Comparison of ENCODE assay signal across 1 cellular context in the genomic region with DNA sequence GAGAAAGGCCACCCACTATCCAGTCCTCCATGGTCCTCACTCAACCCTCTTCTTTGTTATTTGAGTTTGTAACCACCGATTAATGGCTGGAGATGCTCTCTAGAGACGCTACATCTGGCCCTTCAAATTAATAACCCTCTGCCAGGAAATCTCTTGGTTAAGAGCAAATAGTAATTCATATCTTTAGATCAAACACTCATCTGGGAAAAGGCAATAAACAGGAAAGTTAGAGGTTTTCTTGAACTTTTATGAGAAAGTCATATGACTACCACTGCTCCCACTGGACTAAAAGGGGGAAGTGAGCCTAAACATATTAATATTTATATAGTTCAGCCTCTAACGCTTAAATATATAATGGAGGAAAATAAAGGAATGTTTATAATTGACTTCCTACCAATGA.
TF ChIP-seq lines count a peak whose summit lies in the region.

No MANE protein-coding gene starts in this region.

TF ChIP-seq in WTC11, 78 proteins besides CTCF, POLR2A, EP300 and RAD21 (continued from another document):
- TF ChIP-seq, protein P1, sequence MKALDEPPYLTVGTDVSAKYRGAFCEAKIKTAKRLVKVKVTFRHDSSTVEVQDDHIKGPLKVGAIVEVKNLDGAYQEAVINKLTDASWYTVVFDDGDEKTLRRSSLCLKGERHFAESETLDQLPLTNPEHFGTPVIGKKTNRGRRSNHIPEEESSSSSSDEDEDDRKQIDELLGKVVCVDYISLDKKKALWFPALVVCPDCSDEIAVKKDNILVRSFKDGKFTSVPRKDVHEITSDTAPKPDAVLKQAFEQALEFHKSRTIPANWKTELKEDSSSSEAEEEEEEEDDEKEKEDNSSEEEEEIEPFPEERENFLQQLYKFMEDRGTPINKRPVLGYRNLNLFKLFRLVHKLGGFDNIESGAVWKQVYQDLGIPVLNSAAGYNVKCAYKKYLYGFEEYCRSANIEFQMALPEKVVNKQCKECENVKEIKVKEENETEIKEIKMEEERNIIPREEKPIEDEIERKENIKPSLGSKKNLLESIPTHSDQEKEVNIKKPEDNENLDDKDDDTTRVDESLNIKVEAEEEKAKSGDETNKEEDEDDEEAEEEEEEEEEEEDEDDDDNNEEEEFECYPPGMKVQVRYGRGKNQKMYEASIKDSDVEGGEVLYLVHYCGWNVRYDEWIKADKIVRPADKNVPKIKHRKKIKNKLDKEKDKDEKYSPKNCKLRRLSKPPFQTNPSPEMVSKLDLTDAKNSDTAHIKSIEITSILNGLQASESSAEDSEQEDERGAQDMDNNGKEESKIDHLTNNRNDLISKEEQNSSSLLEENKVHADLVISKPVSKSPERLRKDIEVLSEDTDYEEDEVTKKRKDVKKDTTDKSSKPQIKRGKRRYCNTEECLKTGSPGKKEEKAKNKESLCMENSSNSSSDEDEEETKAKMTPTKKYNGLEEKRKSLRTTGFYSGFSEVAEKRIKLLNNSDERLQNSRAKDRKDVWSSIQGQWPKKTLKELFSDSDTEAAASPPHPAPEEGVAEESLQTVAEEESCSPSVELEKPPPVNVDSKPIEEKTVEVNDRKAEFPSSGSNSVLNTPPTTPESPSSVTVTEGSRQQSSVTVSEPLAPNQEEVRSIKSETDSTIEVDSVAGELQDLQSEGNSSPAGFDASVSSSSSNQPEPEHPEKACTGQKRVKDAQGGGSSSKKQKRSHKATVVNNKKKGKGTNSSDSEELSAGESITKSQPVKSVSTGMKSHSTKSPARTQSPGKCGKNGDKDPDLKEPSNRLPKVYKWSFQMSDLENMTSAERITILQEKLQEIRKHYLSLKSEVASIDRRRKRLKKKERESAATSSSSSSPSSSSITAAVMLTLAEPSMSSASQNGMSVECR (CRISPR knock-in tag; IDR thresholded peaks at IDR 0.05; ENCODE audit: borderline replicate concordance), result no peak
- no peak for TF ChIP-seq KAT7 (CRISPR knock-in tag; IDR thresholded peaks at IDR 0.05; ENCODE audit: borderline replicate concordance)
TF ChIP-seq in WTC11: peak in this region for 0.
